Comparison of ENCODE assay signal across 12 cellular contexts in genomic region chrX:101410461-101410860, GRCh38. TPM values are rescaled to one million over a fixed set of nuclear protein-coding genes. Genes with fewer than 3 reads are reported as not detected.
A peak's percentile ranks its signal among the peaks of the same experiment; 100 is the strongest.
DNase-seq lines count a peak whose midpoint lies in the region; ATAC-seq and TF ChIP-seq lines count a peak whose summit lies in the region.
"Had no signal": no experiment of that assay in that cellular context is flagged by ENCODE, and none has a peak within 500 bp of the region (broad histone marks: within the 10 kb centered on the region; RNA-seq: fewer than 3 reads in every experiment).

No MANE protein-coding gene starts in this region.

- no peaks in the 10 kb centered on the region for H3K27me3 ChIP-seq in PC-9 (ENCODE audit: insufficient read depth, low read depth)
- no peaks in the 10 kb centered on the region for H3K27me3 ChIP-seq in effector memory CD4-positive, alpha-beta T cell (replicated peaks; ENCODE audit: control insufficient read depth, insufficient read depth, low read length, poor library complexity, severe bottlenecking)

- intact Hi-C loops in Calu3 (cut with micrococcal nuclease; ENCODE audit: unreplicated experiment): loop anchor here (10.0 kb wide), 1 partner anchor 184 kb away; no protein-coding TSS in a partner anchor
- intact Hi-C loops in PC-9 (cut with micrococcal nuclease; ENCODE audit: unreplicated experiment): loop anchor here (10.0 kb wide), 1 partner anchor 674 kb away; no protein-coding TSS in a partner anchor
- intact Hi-C loops in head of caudate nucleus (cut with DNase I): loop anchor here (10.0 kb wide), 1 partner anchor 144 kb away; the partner anchor contains the start of gene ARMCX1

- H3K4me2 ChIP-seq in PC-9: peak overlapping the region; percentile 91

- peaks cover 6% of the 10 kb centered on the region; the same call in 1 of the 2 replicates for H3K36me3 ChIP-seq in PC-9 (ENCODE audit: low read depth)
- no peaks in the 10 kb centered on the region for H3K36me3 ChIP-seq in effector memory CD4-positive, alpha-beta T cell (ENCODE audit: control insufficient read depth, insufficient read depth, low read length)

- BruUV-seq in Calu3 (replicated peaks; lab: Mats Ljungman, UMichigan) (no TSS peak), PC-9 (replicated peaks; lab: Mats Ljungman, UMichigan) (no TSS peak)

- H3K36me3 Mint-ChIP-seq in Calu3 (ENCODE audit: insufficient read depth, unreplicated experiment) (peaks cover 44% of the 10 kb centered on the region), neural crest cell (ENCODE audit: low read depth) (peaks cover 11% of the 10 kb centered on the region)

- H3K27me3 Mint-ChIP-seq in Calu3 (ENCODE audit: unreplicated experiment): no peaks in the 10 kb centered on the region
- H3K27me3 Mint-ChIP-seq in neural crest cell (ENCODE audit: low read depth): peaks cover 2% of the 10 kb centered on the region

- H3K4me3 ChIP-seq in PC-9: peak overlapping the region; percentile 93; the same call in 1 of the 2 replicates
- H3K4me3 ChIP-seq in effector memory CD4-positive, alpha-beta T cell (ENCODE audit: insufficient read depth, low read depth, low read length, poor library complexity, severe bottlenecking): no peak overlapping the region

- peaks cover 11% of the 10 kb centered on the region for H3F3A ChIP-seq in PC-9 (ENCODE audit: insufficient read depth, low read depth)

- H3K4me1 ChIP-seq in PC-9 (replicated peaks; ENCODE audit: insufficient read depth): peaks cover 20% of the 10 kb centered on the region
- H3K4me1 ChIP-seq in effector memory CD4-positive, alpha-beta T cell (ENCODE audit: control insufficient read depth, insufficient read depth, low read length, poor library complexity, severe bottlenecking): no peaks in the 10 kb centered on the region

- no peak for ATAC-seq in HG03378 (IDR thresholded peaks at IDR 0.05; ENCODE audit: unreplicated experiment)

- no peak for DNase-seq in Calu3
- DNase-seq in PC-9: no peak
- no peak for DNase-seq in effector memory CD4-positive, alpha-beta T cell
- DNase-seq in neural crest cell (ENCODE audit: low read depth, low spot score): no peak
- no peak for DNase-seq in head of caudate nucleus
- DNase-seq in DMS79 treated with DMSO at 0.1 percent for 48 hours (lab: John Stamatoyannopoulos, UW): no peak
- DNase-seq in SHP77 (lab: John Stamatoyannopoulos, UW): no peak
- DNase-seq: GDM1, NCI-H345, posterior cingulate gyrus had no signal

- no peaks in the 10 kb centered on the region for H3K9me2 ChIP-seq in PC-9 (ENCODE audit: insufficient read depth)

- H4K20me1 ChIP-seq in PC-9 (ENCODE audit: insufficient read depth): peaks cover 16% of the 10 kb centered on the region

- H3K4me1 Mint-ChIP-seq in Calu3 (ENCODE audit: low read depth, unreplicated experiment) (peaks cover 21% of the 10 kb centered on the region), neural crest cell (peaks cover 29% of the 10 kb centered on the region)

- no peaks in the 10 kb centered on the region for H3K9me3 ChIP-seq in PC-9 (ENCODE audit: insufficient read depth, low read depth)
- no peaks in the 10 kb centered on the region for H3K9me3 ChIP-seq in effector memory CD4-positive, alpha-beta T cell (ENCODE audit: control insufficient read depth, low read length)

- H3K27ac ChIP-seq in PC-9: no peak overlapping the region
- H3K27ac ChIP-seq in effector memory CD4-positive, alpha-beta T cell (ENCODE audit: insufficient read depth, low read length, poor library complexity, severe bottlenecking): peak overlapping the region; percentile 18
- H3K27ac ChIP-seq: HL-60 had no signal

- CTCF ChIA-PET in Calu3 (lab: Charles Lee) (no interaction called here), PC-9 (lab: Charles Lee) (no interaction called here)

- H3K27ac Mint-ChIP-seq in Calu3 (ENCODE audit: unreplicated experiment) (peak overlapping the region; percentile 82), neural crest cell (ENCODE audit: unreplicated experiment) (peak overlapping the region; percentile 60)

- H3K79me2 ChIP-seq in PC-9 (ENCODE audit: low read depth): peaks cover 63% of the 10 kb centered on the region

- TF ChIP-seq CTCF in Calu3 (IDR thresholded peaks at IDR 0.05; ENCODE audit: unreplicated experiment): no peak
- no peak for TF ChIP-seq CTCF in PC-9 (conservative IDR thresholded peaks at IDR 0.05)
- no peak for TF ChIP-seq CTCF in neural crest cell (conservative IDR thresholded peaks at IDR 0.05)

- POLR2A ChIA-PET in PC-9 (lab: Charles Lee; ENCODE audit: unreplicated experiment): interaction anchor here (0.6 kb wide), 1 partner anchor 15 kb away, joined by 3 read pairs; no protein-coding TSS in a partner anchor

- H3K9me3 Mint-ChIP-seq in Calu3 (ENCODE audit: low read depth, unreplicated experiment) (no peaks in the 10 kb centered on the region), neural crest cell (peaks cover 3% of the 10 kb centered on the region)

- no peak overlapping the region for H2AFZ ChIP-seq in PC-9

- H3K4me3 Mint-ChIP-seq in Calu3 (ENCODE audit: low read depth, unreplicated experiment): peak overlapping the region; percentile 80
- H3K4me3 Mint-ChIP-seq in neural crest cell: peak overlapping the region; percentile 82

RNA-seq across cellular contexts. Expression of gene HNRNPH2, which starts 2.4 kb away (rescaled TPM):
- total RNA-seq in Calu3 (2022) (71.8 and 74.2 TPM in 2 replicates), PC-9 (2021) (61.0 and 72.9 TPM in 2 replicates), neural crest cell (73.3 and 74.0 TPM in 2 replicates)

RNA-seq across cellular contexts. Expression of gene GLA, which starts 2.7 kb away (rescaled TPM):
- total RNA-seq in Calu3 (2022) (61.2 and 63.6 TPM in 2 replicates), PC-9 (2021) (72.2 and 80.5 TPM in 2 replicates), neural crest cell (48.0 and 50.7 TPM in 2 replicates)

RNA-seq across cellular contexts. Expression of gene RPL36A, which starts 19.6 kb away (rescaled TPM):
- total RNA-seq in Calu3 (2022) (238 and 239 TPM in 2 replicates), PC-9 (2021) (299 and 359 TPM in 2 replicates), neural crest cell (316 and 347 TPM in 2 replicates)

RNA-seq across cellular contexts. Expression of gene BTK, which starts 24.5 kb away (rescaled TPM):
- total RNA-seq in Calu3 (2022) (not detected in 2 replicates), PC-9 (2021) (not detected in 2 replicates), neural crest cell (0.64 TPM in 1 of 2 replicates, not detected in the other)
